ENCODE assay signal across 8 cellular contexts in genomic region chr12:40446385-40446784, GRCh38.
DNase-seq lines count a peak whose midpoint lies in the region; ATAC-seq and TF ChIP-seq lines count a peak whose summit lies in the region.

No MANE protein-coding gene starts in this region.

- POLR2A ChIA-PET in HEK293 (lab: Yijun Ruan, JAX) = no interaction called here
- POLR2A ChIA-PET in CD8-positive, alpha-beta T cell (lab: Charles Lee) = no interaction called here

- H3K4me1 Mint-ChIP-seq in CD8-positive, alpha-beta T cell (ENCODE audit: low read depth) = no peaks in the 10 kb centered on the region

- H3K4me3 Mint-ChIP-seq in CD8-positive, alpha-beta T cell = no peak overlapping the region

- TF ChIP-seq CTCF in HEK293 (tag by site-specific recombination; IDR thresholded peaks at IDR 0.05) (peak; percentile 11; the same call in 1 of the 2 replicates), adrenal gland (IDR thresholded peaks at IDR 0.05) (peak in 1 of 6 experiments; percentile 38)
- no peak for TF ChIP-seq CTCF in CD8-positive, alpha-beta T cell (IDR thresholded peaks at IDR 0.05)

- H3K36me3 ChIP-seq in HEK293 (ENCODE audit: control insufficient read depth in 2 of 2, insufficient read depth in 1 of 2, low read length in 2 of 2) = no peaks in the 10 kb centered on the region
- no peaks in the 10 kb centered on the region for H3K36me3 ChIP-seq in CD8-positive, alpha-beta T cell (ENCODE audit: insufficient read depth, low read length)
- no peaks in the 10 kb centered on the region for H3K36me3 ChIP-seq in adrenal gland (replicated peaks in 1 of 2)

- no peaks in the 10 kb centered on the region for H3K9me3 ChIP-seq in HEK293 (ENCODE audit: control insufficient read depth, insufficient read depth, low read depth, low read length)
- no peaks in the 10 kb centered on the region for H3K9me3 ChIP-seq in CD8-positive, alpha-beta T cell (ENCODE audit: low read length)
- no peaks in the 10 kb centered on the region for H3K9me3 ChIP-seq in adrenal gland (replicated peaks in 1 of 3)

- ATAC-seq in CD8-positive, alpha-beta T cell = no peak
- no peak for ATAC-seq in HG03045 (IDR thresholded peaks at IDR 0.05; ENCODE audit: unreplicated experiment)
- ATAC-seq in activated naive CD4-positive, alpha-beta T cell treated with anti-CD3 and anti-CD28 coated beads, Interleukin-2, amount 50 U/mL, for 72 hours = no peak

- H3K36me3 Mint-ChIP-seq in CD8-positive, alpha-beta T cell = no peaks in the 10 kb centered on the region
- no peaks in the 10 kb centered on the region for H3K36me3 Mint-ChIP-seq in activated naive CD4-positive, alpha-beta T cell treated with anti-CD3 and anti-CD28 coated beads, Interleukin-2, amount 50 U/mL, for 72 hours

- CTCF ChIA-PET in HEK293 (lab: Yijun Ruan, JAX) = interaction anchor here (0.9 to 2.6 kb wide), 4 partner anchors 11 to 68 kb away, joined by 3 to 9 read pairs (median 6); no protein-coding TSS in a partner anchor
- CTCF ChIA-PET in CD8-positive, alpha-beta T cell (lab: Charles Lee) = no interaction called here

- H3K27me3 Mint-ChIP-seq in CD8-positive, alpha-beta T cell (ENCODE audit: low read depth) = no peaks in the 10 kb centered on the region

- no peak overlapping the region for H3K4me3 ChIP-seq in HEK293 (ENCODE audit: low read depth, low read length)
- no peak overlapping the region for H3K4me3 ChIP-seq in CD8-positive, alpha-beta T cell (ENCODE audit: low read depth, low read length)
- no peak overlapping the region for H3K4me3 ChIP-seq in adrenal gland

- H3K27ac ChIP-seq in HEK293 (ENCODE audit: extremely low read depth, low read depth, low read length) (no peak overlapping the region), adrenal gland (no peak overlapping the region)
- no peak overlapping the region for H3K27ac ChIP-seq in CD8-positive, alpha-beta T cell (ENCODE audit: low read depth, low read length)

- no peaks in the 10 kb centered on the region for H3K27me3 ChIP-seq in CD8-positive, alpha-beta T cell (ENCODE audit: insufficient read depth, low read length)
- H3K27me3 ChIP-seq in adrenal gland = no peaks in the 10 kb centered on the region

- DNase-seq in ELR (ENCODE audit: low read depth) (peak; percentile 17), NCI-H82 treated with DMSO at 0.1 percent for 48 hours (lab: John Stamatoyannopoulos, UW; ENCODE audit: unreplicated experiment) (peak; percentile 29), iPS DF 4.7 (ENCODE audit: extremely low read depth, low spot score) (peak; percentile 16), adrenal gland (no peak)
- no peak for DNase-seq in CD8-positive, alpha-beta T cell
- no peak for DNase-seq in activated naive CD4-positive, alpha-beta T cell treated with anti-CD3 and anti-CD28 coated beads, Interleukin-2, amount 50 U/mL, for 72 hours (ENCODE audit: low spot score in 2 of 2)

- no peaks in the 10 kb centered on the region for H3K4me1 ChIP-seq in HEK293 (ENCODE audit: control insufficient read depth, insufficient read depth, low read length)
- no peaks in the 10 kb centered on the region for H3K4me1 ChIP-seq in CD8-positive, alpha-beta T cell (ENCODE audit: insufficient read depth, low read length)
- H3K4me1 ChIP-seq in adrenal gland (replicated peaks in 1 of 2) = no peaks in the 10 kb centered on the region

- H3K9me3 Mint-ChIP-seq in CD8-positive, alpha-beta T cell = no peaks in the 10 kb centered on the region
- peaks cover 0 to 3% of the 10 kb centered on the region in 2 donors for H3K9me3 Mint-ChIP-seq in activated naive CD4-positive, alpha-beta T cell treated with anti-CD3 and anti-CD28 coated beads, Interleukin-2, amount 50 U/mL, for 72 hours

- intact Hi-C loops in CD8-positive, alpha-beta T cell (cut with DNase I, micrococcal nuclease) = no loop called here
- intact Hi-C loops in adrenal gland (cut with DNase I) = no loop called here

- H3K27ac Mint-ChIP-seq in CD8-positive, alpha-beta T cell = no peak overlapping the region
- H3K27ac Mint-ChIP-seq in activated naive CD4-positive, alpha-beta T cell treated with anti-CD3 and anti-CD28 coated beads, Interleukin-2, amount 50 U/mL, for 72 hours = no peak overlapping the region

- no peak for TF ChIP-seq POLR2A in adrenal gland (IDR thresholded peaks at IDR 0.05)

TF ChIP-seq in HEK293, 187 proteins besides CTCF, POLR2A, EP300 and RAD21:
- TF ChIP-seq, protein P1, sequence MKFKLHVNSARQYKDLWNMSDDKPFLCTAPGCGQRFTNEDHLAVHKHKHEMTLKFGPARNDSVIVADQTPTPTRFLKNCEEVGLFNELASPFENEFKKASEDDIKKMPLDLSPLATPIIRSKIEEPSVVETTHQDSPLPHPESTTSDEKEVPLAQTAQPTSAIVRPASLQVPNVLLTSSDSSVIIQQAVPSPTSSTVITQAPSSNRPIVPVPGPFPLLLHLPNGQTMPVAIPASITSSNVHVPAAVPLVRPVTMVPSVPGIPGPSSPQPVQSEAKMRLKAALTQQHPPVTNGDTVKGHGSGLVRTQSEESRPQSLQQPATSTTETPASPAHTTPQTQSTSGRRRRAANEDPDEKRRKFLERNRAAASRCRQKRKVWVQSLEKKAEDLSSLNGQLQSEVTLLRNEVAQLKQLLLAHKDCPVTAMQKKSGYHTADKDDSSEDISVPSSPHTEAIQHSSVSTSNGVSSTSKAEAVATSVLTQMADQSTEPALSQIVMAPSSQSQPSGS (tag by site-specific recombination; IDR thresholded peaks at IDR 0.05; ENCODE audit: low read depth) = peak; percentile 73
- no peak for TF ChIP-seq BCL11A (tag by site-specific recombination; IDR thresholded peaks at IDR 0.05; ENCODE audit: low read depth)

Comparison
In these comparisons a context has a peak if more than half of its experiments do, and no peak if none do; other contexts are left out.
1. DNase-seq: peak in ELR (single experiment), NCI-H82 treated with DMSO at 0.1 percent for 48 hours (single experiment) and iPS DF 4.7 (single experiment); none in CD8-positive, alpha-beta T cell (0 of 7), adrenal gland (0 of 7) and activated naive CD4-positive, alpha-beta T cell treated with anti-CD3 and anti-CD28 coated beads, Interleukin-2, amount 50 U/mL, for 72 hours (0 of 2).